Comparison of ENCODE assay signal across 32 cellular contexts in the genomic region with DNA sequence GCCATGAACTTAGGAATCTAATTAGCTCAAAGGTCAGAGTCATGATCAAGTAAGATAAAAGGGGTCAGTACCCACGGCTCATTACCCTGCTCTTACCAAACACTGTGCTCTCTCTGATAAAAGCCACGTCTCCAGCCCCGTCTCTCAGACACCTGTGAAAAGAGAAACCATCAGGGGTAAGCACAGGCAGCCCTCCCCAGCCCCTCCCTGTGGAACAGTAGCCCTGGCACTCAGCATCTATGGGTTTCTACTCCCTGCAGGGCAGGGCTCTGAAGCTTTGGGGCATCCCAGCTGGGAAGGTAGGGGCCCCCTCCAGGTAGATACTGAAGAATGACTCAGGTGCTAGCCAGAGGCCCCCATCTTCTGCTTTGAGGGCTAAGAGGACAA. TPM values are rescaled to one million over a fixed set of nuclear protein-coding genes. Genes with fewer than 3 reads are reported as not detected.
"Had no signal": no experiment of that assay in that cellular context is flagged by ENCODE, and none has a peak within 500 bp of the region (broad histone marks: within the 10 kb centered on the region; RNA-seq: fewer than 3 reads in every experiment).

No MANE protein-coding gene starts in this region.

- DNase-seq: activated CD4-positive, alpha-beta T cell treated with anti-CD3 and anti-CD28 coated beads, Interleukin-2, amount 10 ng/mL, durations not matched to agents 24 days and 14 days; activated CD4-positive, alpha-beta T cell treated with anti-CD3 and anti-CD28 coated beads, Interleukin-2, amount 50 U/mL, for 4 hours; activated CD8-positive, alpha-beta T cell treated with anti-CD3 and anti-CD28 coated beads for 36 hours; activated effector memory CD4-positive, alpha-beta T cell treated with anti-CD3 and anti-CD28 coated beads, Interleukin-2, amount 50 U/mL, for 16 hours; activated naive CD4-positive, alpha-beta T cell; activated naive CD4-positive, alpha-beta T cell treated with anti-CD3 and anti-CD28 coated beads, Interleukin-2, amount 50 U/mL, for 16 hours; activated naive CD8-positive, alpha-beta T cell treated with anti-CD3 and anti-CD28 coated beads for 36 hours; activated T-cell treated with anti-CD3 and anti-CD28 coated beads, Interleukin-2, amount 50 U/mL, for 1 hour; activated T-cell treated with anti-CD3 and anti-CD28 coated beads, Interleukin-2, amount 50 U/mL, for 72 hours; amniotic stem cell; aorta; brain microvascular endothelial cell; central memory CD4-positive, alpha-beta T cell; NCI-H1105; NCI-H1417 treated with DMSO at 0.1 percent for 48 hours; NCI-H1930; NCI-H2081 treated with DMSO at 0.1 percent for 48 hours; NCI-H345; NCI-H524 treated with DMSO at 0.1 percent for 48 hours; NK-92 treated with Interleukin-12 subunit alpha and Interleukin-12 subunit beta, amount 100 ng/mL, for 24 hours; PC-3; RPMI8226; SHP77 treated with DMSO at 0.1 percent for 48 hours; SW 1271 had no signal

- H3K4me3 Mint-ChIP-seq: activated CD4-positive, alpha-beta T cell treated with anti-CD3 and anti-CD28 coated beads, Interleukin-2, amount 10 ng/mL, durations not matched to agents 24 days and 14 days; activated CD8-positive, alpha-beta T cell treated with anti-CD3 and anti-CD28 coated beads for 36 hours; activated naive CD8-positive, alpha-beta T cell treated with anti-CD3 and anti-CD28 coated beads for 36 hours; activated T-cell treated with anti-CD3 and anti-CD28 coated beads, Interleukin-2, amount 50 U/mL, for 72 hours; activated T-helper 17 cell treated with anti-CD3 and anti-CD28 coated beads, Interleukin-2, amount 50 U/mL, for 72 hours; T-helper 2 cell treated with Interferon-gamma antibody and Interleukin-4, amounts not matched to agents 5 μg/mL and 100 μg/mL, for 36 hours had no signal

- H3K9me3 ChIP-seq: Peyer's patch had no signal

- H3K27ac Mint-ChIP-seq: activated CD4-positive, alpha-beta T cell treated with anti-CD3 and anti-CD28 coated beads, Interleukin-2, amount 10 ng/mL, durations not matched to agents 24 days and 14 days; activated CD8-positive, alpha-beta T cell treated with anti-CD3 and anti-CD28 coated beads for 36 hours; activated naive CD8-positive, alpha-beta T cell treated with anti-CD3 and anti-CD28 coated beads for 36 hours; activated T-cell treated with anti-CD3 and anti-CD28 coated beads, Interleukin-2, amount 50 U/mL, for 72 hours; activated T-helper 17 cell treated with anti-CD3 and anti-CD28 coated beads, Interleukin-2, amount 50 U/mL, for 72 hours; T-helper 2 cell treated with Interferon-gamma antibody and Interleukin-4, amounts not matched to agents 5 μg/mL and 100 μg/mL, for 36 hours had no signal

- H3K36me3 Mint-ChIP-seq: activated naive CD8-positive, alpha-beta T cell treated with anti-CD3 and anti-CD28 coated beads for 36 hours had no signal

- H3K4me1 Mint-ChIP-seq: activated naive CD8-positive, alpha-beta T cell treated with anti-CD3 and anti-CD28 coated beads for 36 hours; activated T-helper 17 cell treated with anti-CD3 and anti-CD28 coated beads, Interleukin-2, amount 50 U/mL, for 72 hours had no signal

- H3K36me3 ChIP-seq: brain microvascular endothelial cell, Peyer's patch had no signal

- H3K4me3 ChIP-seq: Peyer's patch had no signal

- H3K9me3 Mint-ChIP-seq: activated CD4-positive, alpha-beta T cell treated with anti-CD3 and anti-CD28 coated beads, Interleukin-2, amount 10 ng/mL, durations not matched to agents 24 days and 14 days; activated CD8-positive, alpha-beta T cell treated with anti-CD3 and anti-CD28 coated beads for 36 hours; activated naive CD8-positive, alpha-beta T cell treated with anti-CD3 and anti-CD28 coated beads for 36 hours; activated T-cell treated with anti-CD3 and anti-CD28 coated beads, Interleukin-2, amount 50 U/mL, for 72 hours; activated T-helper 17 cell treated with anti-CD3 and anti-CD28 coated beads, Interleukin-2, amount 50 U/mL, for 72 hours; T-helper 2 cell treated with Interferon-gamma antibody and Interleukin-4, amounts not matched to agents 5 μg/mL and 100 μg/mL, for 36 hours had no signal

- H3K4me2 ChIP-seq: KMS-11 had no signal

- H3K9ac ChIP-seq: KMS-11 had no signal

- H3K27ac ChIP-seq: brain microvascular endothelial cell, KMS-11, Peyer's patch had no signal

- ATAC-seq: activated CD8-positive, alpha-beta T cell treated with anti-CD3 and anti-CD28 coated beads for 36 hours; activated T-cell treated with anti-CD3 and anti-CD28 coated beads, Interleukin-2, amount 50 U/mL, for 72 hours; activated T-helper 17 cell treated with anti-CD3 and anti-CD28 coated beads, Interleukin-2, amount 50 U/mL, for 72 hours; PC-3 had no signal

- H3K27me3 ChIP-seq: Peyer's patch had no signal

RNA-seq across cellular contexts. Expression of a gene that starts 10.5 kb away (rescaled TPM):
- total RNA-seq: activated CD4-positive, alpha-beta T cell treated with anti-CD3 and anti-CD28 coated beads, Interleukin-2, amount 10 ng/mL, durations not matched to agents 24 days and 14 days; activated CD8-positive, alpha-beta T cell treated with anti-CD3 and anti-CD28 coated beads for 36 hours; activated naive CD8-positive, alpha-beta T cell treated with anti-CD3 and anti-CD28 coated beads for 36 hours; activated T-cell treated with anti-CD3 and anti-CD28 coated beads, Interleukin-2, amount 50 U/mL, for 72 hours; activated T-helper 17 cell treated with anti-CD3 and anti-CD28 coated beads, Interleukin-2, amount 50 U/mL, for 72 hours; NCI-H460; PC-3; T-helper 1 cell treated with Interleukin-12 subunit alpha and Interleukin-12 subunit beta and Interleukin-4 antibody, amounts not matched to agents 30 ng/mL and 1 ng/mL, for 36 hours had no signal

RNA-seq across cellular contexts. Expression of a gene that starts 43.6 kb away (rescaled TPM):
- total RNA-seq: activated CD4-positive, alpha-beta T cell treated with anti-CD3 and anti-CD28 coated beads, Interleukin-2, amount 10 ng/mL, durations not matched to agents 24 days and 14 days; activated CD8-positive, alpha-beta T cell treated with anti-CD3 and anti-CD28 coated beads for 36 hours; activated naive CD8-positive, alpha-beta T cell treated with anti-CD3 and anti-CD28 coated beads for 36 hours; activated T-cell treated with anti-CD3 and anti-CD28 coated beads, Interleukin-2, amount 50 U/mL, for 72 hours; activated T-helper 17 cell treated with anti-CD3 and anti-CD28 coated beads, Interleukin-2, amount 50 U/mL, for 72 hours; aorta; cerebellum; LHCN-M2; NCI-H460; PC-3; Peyer's patch; T-helper 1 cell treated with Interleukin-12 subunit alpha and Interleukin-12 subunit beta and Interleukin-4 antibody, amounts not matched to agents 30 ng/mL and 1 ng/mL, for 36 hours had no signal
- polyA plus RNA-seq: aorta had no signal

RNA-seq across cellular contexts. Expression of a gene that starts 47.1 kb away (rescaled TPM):
- total RNA-seq: NCI-H460 had no signal
